Comparison of ENCODE assay signal across 1 cellular context in the genomic region with DNA sequence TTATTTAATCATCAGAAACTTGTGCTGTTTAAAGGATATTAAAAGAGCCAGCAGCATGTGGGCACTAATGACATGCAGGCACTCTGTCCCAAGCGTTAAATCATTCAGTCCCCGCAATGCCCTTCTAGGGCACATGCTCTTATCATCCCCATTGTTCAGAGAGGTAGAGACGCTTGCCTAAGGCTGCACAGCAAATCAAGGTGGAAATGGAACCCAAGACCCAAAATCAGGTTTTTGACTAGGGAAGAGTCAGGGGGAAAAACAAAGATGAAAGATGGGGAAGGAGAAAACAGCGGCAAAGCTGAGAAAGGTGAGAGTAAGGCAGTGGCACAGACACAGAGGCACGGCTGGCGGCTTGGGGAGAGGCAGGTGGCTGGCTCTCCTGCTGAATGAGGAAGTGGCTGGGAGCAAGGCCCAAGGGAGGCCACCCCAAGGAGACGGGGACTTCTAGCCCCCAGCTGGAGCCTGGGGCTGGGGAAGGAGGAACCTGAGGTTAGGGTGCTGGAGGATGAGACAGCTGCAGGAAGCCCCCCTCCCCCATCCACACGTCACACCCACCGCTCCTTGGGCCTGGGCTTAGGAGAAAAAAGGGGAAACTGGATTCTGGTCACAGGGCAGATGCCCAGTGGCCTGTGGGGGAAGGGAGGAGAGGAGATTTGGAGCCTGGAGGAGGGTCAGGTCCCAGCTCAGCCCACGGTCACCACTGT.
TF ChIP-seq lines count a peak whose summit lies in the region.

No MANE protein-coding gene starts in this region.

TF ChIP-seq in K562, 482 proteins besides CTCF, POLR2A, EP300 and RAD21 (continued from another document):
- TF ChIP-seq DPF2 (IDR thresholded peaks at IDR 0.05) (peak; percentile 47; the same call in 1 of the 2 replicates), KDM1A (IDR thresholded peaks at IDR 0.05) (peak; percentile 89 to 92), ZNF589 (CRISPR knock-in tag; IDR thresholded peaks at IDR 0.05; ENCODE audit: low read depth) (no peak), ZNF57 (CRISPR knock-in tag; IDR thresholded peaks at IDR 0.05) (no peak), ZNF77 (CRISPR knock-in tag; IDR thresholded peaks at IDR 0.05) (no peak), RBM14 (IDR thresholded peaks at IDR 0.05; ENCODE audit: borderline replicate concordance, insufficient read depth, low read depth, low read length) (no peak), MAFK (IDR thresholded peaks at IDR 0.05; ENCODE audit: low read length) (no peak), CXXC5 (CRISPR knock-in tag; IDR thresholded peaks at IDR 0.05) (no peak), STAT5A (IDR thresholded peaks at IDR 0.05; ENCODE audit: borderline replicate concordance, low read length) (no peak), KLF10 (CRISPR knock-in tag; IDR thresholded peaks at IDR 0.05) (no peak), ATF7 (IDR thresholded peaks at IDR 0.05) (0 out of 2 replicates have a peak, but pooled peaks have one; percentile 54), TCFL5 (CRISPR knock-in tag; conservative IDR thresholded peaks at IDR 0.05) (no peak), ZNF121 (CRISPR knock-in tag; conservative IDR thresholded peaks at IDR 0.05) (no peak)
- TF ChIP-seq, protein P1, sequence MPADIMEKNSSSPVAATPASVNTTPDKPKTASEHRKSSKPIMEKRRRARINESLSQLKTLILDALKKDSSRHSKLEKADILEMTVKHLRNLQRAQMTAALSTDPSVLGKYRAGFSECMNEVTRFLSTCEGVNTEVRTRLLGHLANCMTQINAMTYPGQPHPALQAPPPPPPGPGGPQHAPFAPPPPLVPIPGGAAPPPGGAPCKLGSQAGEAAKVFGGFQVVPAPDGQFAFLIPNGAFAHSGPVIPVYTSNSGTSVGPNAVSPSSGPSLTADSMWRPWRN (IDR thresholded peaks at IDR 0.05; ENCODE audit: low read depth), result 0 out of 2 replicates have a peak, but pooled peaks have one; percentile 12
- TF ChIP-seq, protein P2, sequence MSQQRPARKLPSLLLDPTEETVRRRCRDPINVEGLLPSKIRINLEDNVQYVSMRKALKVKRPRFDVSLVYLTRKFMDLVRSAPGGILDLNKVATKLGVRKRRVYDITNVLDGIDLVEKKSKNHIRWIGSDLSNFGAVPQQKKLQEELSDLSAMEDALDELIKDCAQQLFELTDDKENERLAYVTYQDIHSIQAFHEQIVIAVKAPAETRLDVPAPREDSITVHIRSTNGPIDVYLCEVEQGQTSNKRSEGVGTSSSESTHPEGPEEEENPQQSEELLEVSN (IDR thresholded peaks at IDR 0.05; ENCODE audit: borderline replicate concordance in 1 of 2, extremely low read depth in 1 of 2, insufficient read depth in 1 of 2, insufficient read length in 1 of 2, low read depth in 1 of 2, low read length in 1 of 2, poor library complexity in 1 of 2, severe bottlenecking in 1 of 2), result no peak
- TF ChIP-seq, protein P3, sequence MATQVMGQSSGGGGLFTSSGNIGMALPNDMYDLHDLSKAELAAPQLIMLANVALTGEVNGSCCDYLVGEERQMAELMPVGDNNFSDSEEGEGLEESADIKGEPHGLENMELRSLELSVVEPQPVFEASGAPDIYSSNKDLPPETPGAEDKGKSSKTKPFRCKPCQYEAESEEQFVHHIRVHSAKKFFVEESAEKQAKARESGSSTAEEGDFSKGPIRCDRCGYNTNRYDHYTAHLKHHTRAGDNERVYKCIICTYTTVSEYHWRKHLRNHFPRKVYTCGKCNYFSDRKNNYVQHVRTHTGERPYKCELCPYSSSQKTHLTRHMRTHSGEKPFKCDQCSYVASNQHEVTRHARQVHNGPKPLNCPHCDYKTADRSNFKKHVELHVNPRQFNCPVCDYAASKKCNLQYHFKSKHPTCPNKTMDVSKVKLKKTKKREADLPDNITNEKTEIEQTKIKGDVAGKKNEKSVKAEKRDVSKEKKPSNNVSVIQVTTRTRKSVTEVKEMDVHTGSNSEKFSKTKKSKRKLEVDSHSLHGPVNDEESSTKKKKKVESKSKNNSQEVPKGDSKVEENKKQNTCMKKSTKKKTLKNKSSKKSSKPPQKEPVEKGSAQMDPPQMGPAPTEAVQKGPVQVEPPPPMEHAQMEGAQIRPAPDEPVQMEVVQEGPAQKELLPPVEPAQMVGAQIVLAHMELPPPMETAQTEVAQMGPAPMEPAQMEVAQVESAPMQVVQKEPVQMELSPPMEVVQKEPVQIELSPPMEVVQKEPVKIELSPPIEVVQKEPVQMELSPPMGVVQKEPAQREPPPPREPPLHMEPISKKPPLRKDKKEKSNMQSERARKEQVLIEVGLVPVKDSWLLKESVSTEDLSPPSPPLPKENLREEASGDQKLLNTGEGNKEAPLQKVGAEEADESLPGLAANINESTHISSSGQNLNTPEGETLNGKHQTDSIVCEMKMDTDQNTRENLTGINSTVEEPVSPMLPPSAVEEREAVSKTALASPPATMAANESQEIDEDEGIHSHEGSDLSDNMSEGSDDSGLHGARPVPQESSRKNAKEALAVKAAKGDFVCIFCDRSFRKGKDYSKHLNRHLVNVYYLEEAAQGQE (CRISPR knock-in tag; IDR thresholded peaks at IDR 0.05; ENCODE audit: low read depth), result no peak
- TF ChIP-seq, protein P4, sequence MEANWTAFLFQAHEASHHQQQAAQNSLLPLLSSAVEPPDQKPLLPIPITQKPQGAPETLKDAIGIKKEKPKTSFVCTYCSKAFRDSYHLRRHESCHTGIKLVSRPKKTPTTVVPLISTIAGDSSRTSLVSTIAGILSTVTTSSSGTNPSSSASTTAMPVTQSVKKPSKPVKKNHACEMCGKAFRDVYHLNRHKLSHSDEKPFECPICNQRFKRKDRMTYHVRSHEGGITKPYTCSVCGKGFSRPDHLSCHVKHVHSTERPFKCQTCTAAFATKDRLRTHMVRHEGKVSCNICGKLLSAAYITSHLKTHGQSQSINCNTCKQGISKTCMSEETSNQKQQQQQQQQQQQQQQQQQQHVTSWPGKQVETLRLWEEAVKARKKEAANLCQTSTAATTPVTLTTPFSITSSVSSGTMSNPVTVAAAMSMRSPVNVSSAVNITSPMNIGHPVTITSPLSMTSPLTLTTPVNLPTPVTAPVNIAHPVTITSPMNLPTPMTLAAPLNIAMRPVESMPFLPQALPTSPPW (CRISPR knock-in tag; IDR thresholded peaks at IDR 0.05), result peak; percentile 82
- TF ChIP-seq, protein P5, sequence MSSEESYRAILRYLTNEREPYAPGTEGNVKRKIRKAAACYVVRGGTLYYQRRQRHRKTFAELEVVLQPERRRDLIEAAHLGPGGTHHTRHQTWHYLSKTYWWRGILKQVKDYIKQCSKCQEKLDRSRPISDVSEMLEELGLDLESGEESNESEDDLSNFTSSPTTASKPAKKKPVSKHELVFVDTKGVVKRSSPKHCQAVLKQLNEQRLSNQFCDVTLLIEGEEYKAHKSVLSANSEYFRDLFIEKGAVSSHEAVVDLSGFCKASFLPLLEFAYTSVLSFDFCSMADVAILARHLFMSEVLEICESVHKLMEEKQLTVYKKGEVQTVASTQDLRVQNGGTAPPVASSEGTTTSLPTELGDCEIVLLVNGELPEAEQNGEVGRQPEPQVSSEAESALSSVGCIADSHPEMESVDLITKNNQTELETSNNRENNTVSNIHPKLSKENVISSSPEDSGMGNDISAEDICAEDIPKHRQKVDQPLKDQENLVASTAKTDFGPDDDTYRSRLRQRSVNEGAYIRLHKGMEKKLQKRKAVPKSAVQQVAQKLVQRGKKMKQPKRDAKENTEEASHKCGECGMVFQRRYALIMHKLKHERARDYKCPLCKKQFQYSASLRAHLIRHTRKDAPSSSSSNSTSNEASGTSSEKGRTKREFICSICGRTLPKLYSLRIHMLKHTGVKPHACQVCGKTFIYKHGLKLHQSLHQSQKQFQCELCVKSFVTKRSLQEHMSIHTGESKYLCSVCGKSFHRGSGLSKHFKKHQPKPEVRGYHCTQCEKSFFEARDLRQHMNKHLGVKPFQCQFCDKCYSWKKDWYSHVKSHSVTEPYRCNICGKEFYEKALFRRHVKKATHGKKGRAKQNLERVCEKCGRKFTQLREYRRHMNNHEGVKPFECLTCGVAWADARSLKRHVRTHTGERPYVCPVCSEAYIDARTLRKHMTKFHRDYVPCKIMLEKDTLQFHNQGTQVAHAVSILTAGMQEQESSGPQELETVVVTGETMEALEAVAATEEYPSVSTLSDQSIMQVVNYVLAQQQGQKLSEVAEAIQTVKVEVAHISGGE (CRISPR knock-in tag; IDR thresholded peaks at IDR 0.05), result no peak
- TF ChIP-seq, protein P6, sequence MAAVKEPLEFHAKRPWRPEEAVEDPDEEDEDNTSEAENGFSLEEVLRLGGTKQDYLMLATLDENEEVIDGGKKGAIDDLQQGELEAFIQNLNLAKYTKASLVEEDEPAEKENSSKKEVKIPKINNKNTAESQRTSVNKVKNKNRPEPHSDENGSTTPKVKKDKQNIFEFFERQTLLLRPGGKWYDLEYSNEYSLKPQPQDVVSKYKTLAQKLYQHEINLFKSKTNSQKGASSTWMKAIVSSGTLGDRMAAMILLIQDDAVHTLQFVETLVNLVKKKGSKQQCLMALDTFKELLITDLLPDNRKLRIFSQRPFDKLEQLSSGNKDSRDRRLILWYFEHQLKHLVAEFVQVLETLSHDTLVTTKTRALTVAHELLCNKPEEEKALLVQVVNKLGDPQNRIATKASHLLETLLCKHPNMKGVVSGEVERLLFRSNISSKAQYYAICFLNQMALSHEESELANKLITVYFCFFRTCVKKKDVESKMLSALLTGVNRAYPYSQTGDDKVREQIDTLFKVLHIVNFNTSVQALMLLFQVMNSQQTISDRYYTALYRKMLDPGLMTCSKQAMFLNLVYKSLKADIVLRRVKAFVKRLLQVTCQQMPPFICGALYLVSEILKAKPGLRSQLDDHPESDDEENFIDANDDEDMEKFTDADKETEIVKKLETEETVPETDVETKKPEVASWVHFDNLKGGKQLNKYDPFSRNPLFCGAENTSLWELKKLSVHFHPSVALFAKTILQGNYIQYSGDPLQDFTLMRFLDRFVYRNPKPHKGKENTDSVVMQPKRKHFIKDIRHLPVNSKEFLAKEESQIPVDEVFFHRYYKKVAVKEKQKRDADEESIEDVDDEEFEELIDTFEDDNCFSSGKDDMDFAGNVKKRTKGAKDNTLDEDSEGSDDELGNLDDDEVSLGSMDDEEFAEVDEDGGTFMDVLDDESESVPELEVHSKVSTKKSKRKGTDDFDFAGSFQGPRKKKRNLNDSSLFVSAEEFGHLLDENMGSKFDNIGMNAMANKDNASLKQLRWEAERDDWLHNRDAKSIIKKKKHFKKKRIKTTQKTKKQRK (IDR thresholded peaks at IDR 0.05; ENCODE audit: borderline replicate concordance, low read depth, low read length), result no peak
- TF ChIP-seq, protein P7, sequence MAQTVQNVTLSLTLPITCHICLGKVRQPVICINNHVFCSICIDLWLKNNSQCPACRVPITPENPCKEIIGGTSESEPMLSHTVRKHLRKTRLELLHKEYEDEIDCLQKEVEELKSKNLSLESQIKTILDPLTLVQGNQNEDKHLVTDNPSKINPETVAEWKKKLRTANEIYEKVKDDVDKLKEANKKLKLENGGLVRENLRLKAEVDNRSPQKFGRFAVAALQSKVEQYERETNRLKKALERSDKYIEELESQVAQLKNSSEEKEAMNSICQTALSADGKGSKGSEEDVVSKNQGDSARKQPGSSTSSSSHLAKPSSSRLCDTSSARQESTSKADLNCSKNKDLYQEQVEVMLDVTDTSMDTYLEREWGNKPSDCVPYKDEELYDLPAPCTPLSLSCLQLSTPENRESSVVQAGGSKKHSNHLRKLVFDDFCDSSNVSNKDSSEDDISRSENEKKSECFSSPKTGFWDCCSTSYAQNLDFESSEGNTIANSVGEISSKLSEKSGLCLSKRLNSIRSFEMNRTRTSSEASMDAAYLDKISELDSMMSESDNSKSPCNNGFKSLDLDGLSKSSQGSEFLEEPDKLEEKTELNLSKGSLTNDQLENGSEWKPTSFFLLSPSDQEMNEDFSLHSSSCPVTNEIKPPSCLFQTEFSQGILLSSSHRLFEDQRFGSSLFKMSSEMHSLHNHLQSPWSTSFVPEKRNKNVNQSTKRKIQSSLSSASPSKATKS (CRISPR knock-in tag; IDR thresholded peaks at IDR 0.05), result no peak
